8 cellular contexts compared by ENCODE assay signal in genomic region chr4:56656346-56656643, GRCh38. TPM values are rescaled to one million over a fixed set of nuclear protein-coding genes. Genes with fewer than 3 reads are reported as not detected.
DNase-seq lines count a peak whose midpoint lies in the region; ATAC-seq and TF ChIP-seq lines count a peak whose summit lies in the region.

No MANE protein-coding gene starts in this region.

- H3F3A ChIP-seq in neural cell (ENCODE audit: insufficient read depth, low read length, poor library complexity, severe bottlenecking): no peaks in the 10 kb centered on the region

- no peaks in the 10 kb centered on the region for H4K20me1 ChIP-seq in neural cell (ENCODE audit: insufficient read depth)

- H3K27ac Mint-ChIP-seq in activated CD4-positive, alpha-beta memory T cell treated with anti-CD3 and anti-CD28 coated beads for 36 hours: peak overlapping the region; percentile 60

- peak overlapping the region; percentile 54 for H3K9ac ChIP-seq in neural cell (ENCODE audit: low read length)

- no peaks in the 10 kb centered on the region for H3K9me3 Mint-ChIP-seq in activated CD4-positive, alpha-beta memory T cell treated with anti-CD3 and anti-CD28 coated beads for 36 hours

- CTCF ChIA-PET in activated CD4-positive, alpha-beta memory T cell treated with anti-CD3 and anti-CD28 coated beads for 36 hours (lab: Charles Lee): no interaction called here

- POLR2A ChIA-PET in activated CD4-positive, alpha-beta memory T cell treated with anti-CD3 and anti-CD28 coated beads for 36 hours (lab: Charles Lee): no interaction called here

- TF ChIP-seq POLR2A in erythroblast (IDR thresholded peaks at IDR 0.05; ENCODE audit: low read length) (no peak), uterus (IDR thresholded peaks at IDR 0.05) (no peak)

- no peak for TF ChIP-seq EP300 in neural cell (conservative IDR thresholded peaks at IDR 0.05; ENCODE audit: poor library complexity, severe bottlenecking)

- no peak overlapping the region for H2AFZ ChIP-seq in neural cell (ENCODE audit: low read depth, low read length)

- H3K9me3 ChIP-seq in neural cell (ENCODE audit: low read length) (no peaks in the 10 kb centered on the region), uterus (no peaks in the 10 kb centered on the region)

- H3K27me3 ChIP-seq in neural cell (ENCODE audit: insufficient read depth, low read depth, low read length) (peaks cover 48% of the 10 kb centered on the region), uterus (no peaks in the 10 kb centered on the region)

- peak overlapping the region; percentile 71 for H3K4me3 Mint-ChIP-seq in activated CD4-positive, alpha-beta memory T cell treated with anti-CD3 and anti-CD28 coated beads for 36 hours

- no peaks in the 10 kb centered on the region for H3K9me2 ChIP-seq in neural cell (ENCODE audit: insufficient read depth, low read length)

- H3K27ac ChIP-seq in neural cell (ENCODE audit: low read length) (no peak overlapping the region), uterus (peak overlapping the region; percentile 79 to 83)

- H3K36me3 ChIP-seq in neural cell (ENCODE audit: insufficient read depth, low read length): no peaks in the 10 kb centered on the region
- no peaks in the 10 kb centered on the region for H3K36me3 ChIP-seq in uterus

- H3K4me3 ChIP-seq in neural cell (ENCODE audit: low read length): peak overlapping the region; percentile 83
- H3K4me3 ChIP-seq in uterus: peak overlapping the region; percentile 47 to 49

- intact Hi-C loops in activated CD4-positive, alpha-beta memory T cell treated with anti-CD3 and anti-CD28 coated beads for 36 hours (cut with micrococcal nuclease): loop anchor here (10.0 kb wide), 2 partner anchors 111 to 711 kb away; partner anchors contain the start of gene CEP135
- intact Hi-C loops in uterus (cut with DNase I; ENCODE audit: low total_unique reads) (no loop called here), sciatic nerve (cut with DNase I) (no loop called here)

- peak overlapping the region; percentile 32 for H3K4me2 ChIP-seq in neural cell (ENCODE audit: low read length)

- peak; percentile 77 for DNase-seq in activated CD4-positive, alpha-beta memory T cell treated with anti-CD3 and anti-CD28 coated beads for 36 hours
- peak; percentile 2 to 7 for DNase-seq in erythroblast (lab: John Stamatoyannopoulos, UW)
- DNase-seq in uterus: peak in 1 of 2 donors; percentile 37
- DNase-seq in sciatic nerve (ENCODE audit: low spot score): no peak
- no peak for DNase-seq in NCI-H226
- DNase-seq in HuH-7.5 (ENCODE audit: low spot score): no peak

- peaks cover 49% of the 10 kb centered on the region for H3K4me1 Mint-ChIP-seq in activated CD4-positive, alpha-beta memory T cell treated with anti-CD3 and anti-CD28 coated beads for 36 hours (ENCODE audit: low read depth)

- no peak for TF ChIP-seq CTCF in neural cell (IDR thresholded peaks at IDR 0.05; ENCODE audit: poor library complexity, severe bottlenecking)
- TF ChIP-seq CTCF in uterus (IDR thresholded peaks at IDR 0.05): peak in 1 of 4 experiments; percentile 41

- peaks cover 12% of the 10 kb centered on the region for H3K36me3 Mint-ChIP-seq in activated CD4-positive, alpha-beta memory T cell treated with anti-CD3 and anti-CD28 coated beads for 36 hours

- no peaks in the 10 kb centered on the region for H3K79me2 ChIP-seq in neural cell (replicated peaks; ENCODE audit: insufficient read depth, low read length)

- no peak for TF ChIP-seq RAD21 in neural cell (conservative IDR thresholded peaks at IDR 0.05)

- peaks cover 40% of the 10 kb centered on the region for H3K27me3 Mint-ChIP-seq in activated CD4-positive, alpha-beta memory T cell treated with anti-CD3 and anti-CD28 coated beads for 36 hours

- ATAC-seq in GM21390 (IDR thresholded peaks at IDR 0.05; ENCODE audit: unreplicated experiment) (peak; percentile 48), sciatic nerve (no peak)

- H3K4me1 ChIP-seq in uterus: peaks cover 0 to 7% of the 10 kb centered on the region in 2 donors

TF ChIP-seq in neural cell, 6 proteins besides CTCF, POLR2A, EP300 and RAD21:
- no peak for TF ChIP-seq REST (IDR thresholded peaks at IDR 0.05; ENCODE audit: borderline replicate concordance)
- TF ChIP-seq POLR2AphosphoS5 (IDR thresholded peaks at IDR 0.05): no peak
- TF ChIP-seq EZH2 (IDR thresholded peaks at IDR 0.05; ENCODE audit: borderline replicate concordance, insufficient read depth, low read length, poor library complexity, severe bottlenecking): no peak
- no peak for TF ChIP-seq SMC3 (conservative IDR thresholded peaks at IDR 0.05; ENCODE audit: poor library complexity)
- TF ChIP-seq MXI1 (conservative IDR thresholded peaks at IDR 0.05; ENCODE audit: poor library complexity, severe bottlenecking): no peak
- no peak for TF ChIP-seq TAF1 (IDR thresholded peaks at IDR 0.05; ENCODE audit: low read depth)

RNA-seq across cellular contexts. Expression of gene HOPX, which starts 24.8 kb away (rescaled TPM):
- total RNA-seq in activated CD4-positive, alpha-beta memory T cell treated with anti-CD3 and anti-CD28 coated beads for 36 hours: 100 to 1,000 TPM; 124 to 126 TPM
- 0.62 and 2.0 TPM in 2 replicates for polyA plus RNA-seq in neural cell
- polyA minus RNA-seq in neural cell: 0.93 TPM in 1 of 2 replicates, not detected in the other
- total RNA-seq in uterus (10 to 100 TPM in 2 of 4 donors, 1 to 10 TPM in 2; 6.0 to 37.4 (median 17.4) TPM), sciatic nerve (1.5 TPM)

Comparison
In these comparisons a context has a peak if more than half of its experiments do, and no peak if none do; other contexts are left out.
1. DNase-seq: peak in activated CD4-positive, alpha-beta memory T cell treated with anti-CD3 and anti-CD28 coated beads for 36 hours (single experiment) and erythroblast (2 of 2); none in sciatic nerve (single experiment), NCI-H226 (single experiment) and HuH-7.5 (single experiment).